Comparison of ENCODE assay signal across 15 cellular contexts in the genomic region with DNA sequence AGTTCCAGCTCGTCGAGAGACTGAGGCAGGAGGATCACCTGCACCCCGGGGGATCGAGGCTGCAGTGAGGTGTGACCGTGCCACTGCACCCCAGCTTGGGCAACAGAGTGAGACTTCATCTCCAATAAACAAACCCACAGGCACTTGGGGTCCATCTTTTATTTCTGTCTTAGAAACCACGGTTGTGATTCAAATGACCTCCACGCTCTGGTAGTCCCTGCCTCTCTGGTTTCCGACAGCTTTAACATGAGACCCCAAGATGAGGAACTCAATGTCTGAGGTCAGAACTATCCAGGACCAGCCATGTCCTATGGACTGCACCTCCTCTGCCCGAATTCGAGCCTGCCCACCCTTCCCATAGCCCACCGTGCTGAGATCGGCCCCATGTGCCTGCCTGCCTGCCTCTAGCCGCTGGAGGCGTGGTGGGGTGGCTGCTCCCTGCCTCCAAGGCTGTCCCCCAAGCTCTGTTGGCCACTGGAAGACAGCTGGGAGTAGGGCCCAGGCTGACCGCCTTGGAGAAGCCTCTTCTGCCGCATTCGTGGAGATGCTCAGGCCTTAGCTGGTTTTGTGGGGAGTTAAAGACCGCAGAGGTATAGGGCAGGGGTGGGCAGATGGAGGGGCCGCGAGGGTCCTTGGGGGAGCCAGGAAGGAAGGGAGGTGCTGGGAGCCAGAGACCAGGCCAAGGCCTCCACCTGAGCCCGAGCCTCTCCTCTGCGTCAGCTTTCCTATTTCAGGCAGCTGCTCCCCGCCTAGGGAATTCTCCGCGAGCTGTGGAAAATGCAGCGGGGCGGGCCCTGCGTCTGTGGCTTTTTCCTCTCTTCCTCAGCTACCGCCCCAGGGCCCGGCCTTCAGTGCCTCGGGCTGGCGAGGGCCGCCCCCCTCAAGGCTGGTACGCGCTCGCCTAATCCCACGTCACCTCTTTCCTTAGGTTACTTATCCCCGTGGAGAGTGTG. TPM values are rescaled to one million over a fixed set of nuclear protein-coding genes. Genes with fewer than 3 reads are reported as not detected.
A peak's percentile ranks its signal among the peaks of the same experiment; 100 is the strongest.
DNase-seq lines count a peak whose midpoint lies in the region; ATAC-seq, FAIRE-seq and TF ChIP-seq lines count a peak whose summit lies in the region.
"Had no signal": no experiment of that assay in that cellular context is flagged by ENCODE, and none has a peak within 500 bp of the region (broad histone marks: within the 10 kb centered on the region; RNA-seq: fewer than 3 reads in every experiment).

No MANE protein-coding gene starts in this region.

- no peak overlapping the region for H2AFZ ChIP-seq in H1 (ENCODE audit: low read length)
- H2AFZ ChIP-seq: PC-9 had no signal

- H3K23me2 ChIP-seq in H1 (ENCODE audit: low read depth, low read length): no peaks in the 10 kb centered on the region

- H2BK12ac ChIP-seq in H1 (ENCODE audit: low read depth, low read length): peak overlapping the region; percentile 80; the same call in 1 of the 2 replicates

- H4K8ac ChIP-seq in H1 (ENCODE audit: extremely low read depth, insufficient read depth, low read length): peak overlapping the region; percentile 57; the same call in 1 of the 2 replicates

- TF ChIP-seq RAD21 in H1 (IDR thresholded peaks at IDR 0.05 in 1 of 2, conservative IDR thresholded peaks at IDR 0.05 in 1 of 2; ENCODE audit: low read depth in 2 of 2, low read length in 2 of 2): no peak

- peaks cover 5 to 17% (median 12%) of the 10 kb centered on the region in 4 experiments for H3K4me1 ChIP-seq in H1 (replicated peaks in 1 of 4; ENCODE audit: control insufficient read depth in 3 of 4, insufficient read depth in 4 of 4, low read length in 3 of 4)
- no peaks in the 10 kb centered on the region for H3K4me1 ChIP-seq in aorta (ENCODE audit: control insufficient read depth in 1 of 2, insufficient read depth in 2 of 2, low read length in 2 of 2)

- no peak overlapping the region for H2AK5ac ChIP-seq in H1 (ENCODE audit: low read depth, low read length)

- no peaks in the 10 kb centered on the region for H3K9me3 Mint-ChIP-seq in natural killer cell treated with Interleukin-12 subunit alpha and Interleukin-12 subunit beta and Interleukin-15 and Interleukin-18, amount 100 ng/mL, for 72 hours
- H3K9me3 Mint-ChIP-seq in natural killer cell (no peaks in the 10 kb centered on the region), nephron (no peaks in the 10 kb centered on the region)
- H3K9me3 Mint-ChIP-seq: activated T-cell treated with anti-CD3 and anti-CD28 coated beads, Interleukin-2, amount 50 U/mL, for 4 hours; stimulated activated naive CD8-positive, alpha-beta T cell treated with anti-CD3 and anti-CD28 coated beads, Interleukin-15, Interleukin-2, amounts not matched to agents 100 ng/mL and 50 ng/mL, for 24 hours had no signal

- peaks cover 2% of the 10 kb centered on the region; the same call in 1 of the 2 replicates for H3K79me1 ChIP-seq in H1 (ENCODE audit: low read depth, low read length)

- TF ChIP-seq EP300 in H1 (IDR thresholded peaks at IDR 0.05; ENCODE audit: borderline replicate concordance in 1 of 2, low read depth in 2 of 2, low read length in 2 of 2): no peak

- H3K18ac ChIP-seq in H1 (ENCODE audit: extremely low read depth, low read length): peak overlapping the region; percentile 19; the same call in 1 of the 2 replicates

- peak; percentile 47 for DNase-seq in natural killer cell treated with Interleukin-12 subunit alpha and Interleukin-12 subunit beta and Interleukin-15 and Interleukin-18, amount 100 ng/mL, for 72 hours (ENCODE audit: low spot score)
- DNase-seq in natural killer cell: no peak
- no peak for DNase-seq in H1 (ENCODE audit: low read depth in 1 of 2, low spot score in 2 of 2)
- no peak for DNase-seq in aorta
- DNase-seq in GM19238 (ENCODE audit: insufficient read length, low spot score): no peak
- no peak for DNase-seq in GM10266 (ENCODE audit: extremely low spot score)
- DNase-seq: activated T-cell treated with anti-CD3 and anti-CD28 coated beads, Interleukin-2, amount 50 U/mL, for 4 hours; central memory CD4-positive, alpha-beta T cell; foreskin fibroblast; NCI-H1694 treated with DMSO at 0.1 percent for 48 hours; ovary; PC-9 had no signal

- H3K4me2 ChIP-seq in H1 (ENCODE audit: insufficient read depth in 1 of 2, low read depth in 2 of 2, low read length in 2 of 2): no peak overlapping the region
- H3K4me2 ChIP-seq: PC-9 had no signal

- TF ChIP-seq POLR2A in H1 (IDR thresholded peaks at IDR 0.05; ENCODE audit: control extremely low read depth in 1 of 2, low read depth in 2 of 2, low read length in 2 of 2): no peak

- ATAC-seq in natural killer cell treated with Interleukin-12 subunit alpha and Interleukin-12 subunit beta and Interleukin-15 and Interleukin-18, amount 100 ng/mL, for 72 hours: no peak
- ATAC-seq in natural killer cell: no peak
- ATAC-seq in aorta (ENCODE audit: low FRiP score): peak; percentile 32
- ATAC-seq in GM18873 (IDR thresholded peaks at IDR 0.05; ENCODE audit: low FRiP score, unreplicated experiment): no peak
- ATAC-seq: activated T-cell treated with anti-CD3 and anti-CD28 coated beads, Interleukin-2, amount 50 U/mL, for 4 hours had no signal

- WGBS in H1 (ENCODE audit: extremely low coverage in 1 of 2, insufficient coverage in 1 of 2, insufficient read length in 1 of 2, insufficient replicate concordance in 2 of 2, low coverage in 1 of 2, low lambda C conversion rate in 2 of 2, missing lambda C conversion rate in 1 of 2), 2 experiments: 92% methylated on average over 36 of the region's 38 CpGs; no CpG with 5 or more reads in 1 of the 2 experiments
- WGBS in aorta, 2 donors: 90 to 91% methylated on average over 36 to 38 of the region's 38 CpGs

- intact Hi-C loops in natural killer cell (cut with micrococcal nuclease): no loop called here
- intact Hi-C loops in aorta (cut with DNase I): loop anchor here in 1 of 2 donors (2.0 kb wide), 1 partner anchor 56 kb away; no protein-coding TSS in a partner anchor

- no peak overlapping the region for H3K4me3 Mint-ChIP-seq in natural killer cell treated with Interleukin-12 subunit alpha and Interleukin-12 subunit beta and Interleukin-15 and Interleukin-18, amount 100 ng/mL, for 72 hours
- no peak overlapping the region for H3K4me3 Mint-ChIP-seq in natural killer cell
- H3K4me3 Mint-ChIP-seq in nephron: no peak overlapping the region
- H3K4me3 Mint-ChIP-seq: activated T-cell treated with anti-CD3 and anti-CD28 coated beads, Interleukin-2, amount 50 U/mL, for 4 hours; stimulated activated naive CD8-positive, alpha-beta T cell treated with anti-CD3 and anti-CD28 coated beads, Interleukin-15, Interleukin-2, amounts not matched to agents 100 ng/mL and 50 ng/mL, for 24 hours had no signal

- H3K9me3 ChIP-seq in H1 (ENCODE audit: insufficient read depth in 2 of 2, low read depth in 1 of 2, low read length in 1 of 2): no peaks in the 10 kb centered on the region
- no peaks in the 10 kb centered on the region for H3K9me3 ChIP-seq in aorta (ENCODE audit: control insufficient read depth, low read length)
- H3K9me3 ChIP-seq: ovary had no signal

- CTCF ChIA-PET in H1 (lab: Charles Lee; ENCODE audit: partially characterized antibody): interaction anchor here (0.5 to 1.1 kb wide), 2 partner anchors 20 to 22 kb away, joined by 3 to 4 read pairs; no protein-coding TSS in a partner anchor

- H3K4me1 Mint-ChIP-seq in natural killer cell treated with Interleukin-12 subunit alpha and Interleukin-12 subunit beta and Interleukin-15 and Interleukin-18, amount 100 ng/mL, for 72 hours (ENCODE audit: low read depth in 2 of 2): peaks cover 0 to 3% of the 10 kb centered on the region in 2 donors
- H3K4me1 Mint-ChIP-seq in natural killer cell (peaks cover 0 to 4% of the 10 kb centered on the region in 2 donors), nephron (peaks cover 43% of the 10 kb centered on the region)

- H3K56ac ChIP-seq in H1 (replicated peaks; ENCODE audit: insufficient read length, low read depth, low read length): no peak overlapping the region

- no peak overlapping the region for H2BK120ac ChIP-seq in H1 (replicated peaks; ENCODE audit: low read depth, low read length)

- TF ChIP-seq CTCF in natural killer cell (IDR thresholded peaks at IDR 0.05) (no peak), H1 (IDR thresholded peaks at IDR 0.05; ENCODE audit: control extremely low read depth in 1 of 3, insufficient read depth in 1 of 3, low read depth in 1 of 3, low read length in 3 of 3) (no peak), nephron (IDR thresholded peaks at IDR 0.05; ENCODE audit: unreplicated experiment in 3 of 3) (no peak), GM10266 (IDR thresholded peaks at IDR 0.05; ENCODE audit: control insufficient read depth, insufficient read depth, low read depth, missing control alignments) (no peak)

- H4K5ac ChIP-seq in H1 (ENCODE audit: insufficient read length, low read depth, low read length): peak overlapping the region; percentile 19

- H3K27ac ChIP-seq in H1 (ENCODE audit: low read depth, low read length): no peak overlapping the region
- H3K27ac ChIP-seq in aorta (ENCODE audit: low read depth in 1 of 2, low read length in 2 of 2): no peak overlapping the region
- H3K27ac ChIP-seq: ovary, PC-9 had no signal

- H3K4ac ChIP-seq in H1 (replicated peaks; ENCODE audit: insufficient read length, low read depth, low read length): no peak overlapping the region

- H3K23ac ChIP-seq in H1 (ENCODE audit: insufficient read length): no peak overlapping the region

- H3K4me3 ChIP-seq in H1 (ENCODE audit: extremely low read depth in 1 of 4, insufficient read depth in 2 of 4, low read depth in 3 of 4, low read length in 4 of 4): no peak overlapping the region
- H3K4me3 ChIP-seq in aorta (ENCODE audit: low read length in 2 of 2): no peak overlapping the region
- H3K4me3 ChIP-seq: ovary, PC-9 had no signal

- H3K14ac ChIP-seq in H1 (ENCODE audit: insufficient read length): no peak overlapping the region

- H3K36me3 ChIP-seq in H1 (ENCODE audit: control insufficient read depth in 2 of 4, insufficient read depth in 4 of 4, low read length in 3 of 4): no peaks in the 10 kb centered on the region
- H3K36me3 ChIP-seq in aorta (ENCODE audit: control insufficient read depth in 1 of 2, insufficient read depth in 2 of 2, low read length in 1 of 2): no peaks in the 10 kb centered on the region
- H3K36me3 ChIP-seq: ovary had no signal

- peaks cover 0 to 7% of the 10 kb centered on the region in 2 donors for H3K27me3 Mint-ChIP-seq in natural killer cell treated with Interleukin-12 subunit alpha and Interleukin-12 subunit beta and Interleukin-15 and Interleukin-18, amount 100 ng/mL, for 72 hours
- H3K27me3 Mint-ChIP-seq in natural killer cell (ENCODE audit: low read depth in 2 of 2) (peaks cover 0 to 6% of the 10 kb centered on the region in 2 donors), nephron (ENCODE audit: low read depth) (no peaks in the 10 kb centered on the region)
- H3K27me3 Mint-ChIP-seq: stimulated activated naive CD8-positive, alpha-beta T cell treated with anti-CD3 and anti-CD28 coated beads, Interleukin-15, Interleukin-2, amounts not matched to agents 100 ng/mL and 50 ng/mL, for 24 hours had no signal

- FAIRE-seq in H1 (lab: Jason Lieb, UNC): no peak

- H2BK15ac ChIP-seq in H1 (ENCODE audit: low read length): peak overlapping the region; percentile 83

- H4K20me1 ChIP-seq in H1 (replicated peaks in 1 of 2; ENCODE audit: control insufficient read depth in 1 of 2, insufficient read depth in 2 of 2, low read length in 2 of 2): no peaks in the 10 kb centered on the region

- peak overlapping the region; percentile 52 for H4K91ac ChIP-seq in H1 (replicated peaks; ENCODE audit: insufficient read length, low read length)

- H3K27me3 ChIP-seq in H1 (replicated peaks in 1 of 4; ENCODE audit: control insufficient read depth in 3 of 4, extremely low read depth in 1 of 4, insufficient read depth in 3 of 4, low read length in 3 of 4) (no peaks in the 10 kb centered on the region), aorta (ENCODE audit: control insufficient read depth in 1 of 2, insufficient read depth in 2 of 2, low read length in 1 of 2) (no peaks in the 10 kb centered on the region)
- H3K27me3 ChIP-seq: ovary had no signal

- POLR2A ChIA-PET in H1 (lab: Charles Lee; ENCODE audit: partially characterized antibody): interaction anchor here (0.9 to 3.2 kb wide), 3 partner anchors 61 to 68 kb away, joined by 3 to 15 read pairs (median 4); no protein-coding TSS in a partner anchor

- no peak overlapping the region for H3K27ac Mint-ChIP-seq in natural killer cell treated with Interleukin-12 subunit alpha and Interleukin-12 subunit beta and Interleukin-15 and Interleukin-18, amount 100 ng/mL, for 72 hours
- no peak overlapping the region for H3K27ac Mint-ChIP-seq in natural killer cell
- peak overlapping the region; percentile 35 to 74 (median 69) for H3K27ac Mint-ChIP-seq in nephron
- H3K27ac Mint-ChIP-seq: stimulated activated naive CD8-positive, alpha-beta T cell treated with anti-CD3 and anti-CD28 coated beads, Interleukin-15, Interleukin-2, amounts not matched to agents 100 ng/mL and 50 ng/mL, for 24 hours had no signal

- no peak overlapping the region for H2BK5ac ChIP-seq in H1 (ENCODE audit: low read depth, low read length)

- no peaks in the 10 kb centered on the region for H3K36me3 Mint-ChIP-seq in natural killer cell treated with Interleukin-12 subunit alpha and Interleukin-12 subunit beta and Interleukin-15 and Interleukin-18, amount 100 ng/mL, for 72 hours
- H3K36me3 Mint-ChIP-seq in natural killer cell: no peaks in the 10 kb centered on the region
- no peaks in the 10 kb centered on the region for H3K36me3 Mint-ChIP-seq in nephron (ENCODE audit: low read depth)

- no peak overlapping the region for H2BK20ac ChIP-seq in H1 (ENCODE audit: low read length)

- no peak overlapping the region for H3K9ac ChIP-seq in H1 (replicated peaks in 1 of 4; ENCODE audit: extremely low read depth in 1 of 4, low read depth in 3 of 4, low read length in 3 of 4)

- no peaks in the 10 kb centered on the region for H3K79me2 ChIP-seq in H1 (ENCODE audit: control insufficient read depth in 1 of 2, insufficient read depth in 2 of 2, low read length in 2 of 2)

RNA-seq across cellular contexts. Expression of a gene that starts 6.9 kb away (rescaled TPM):
- 10 to 100 TPM; 32.6 to 63.7 TPM for total RNA-seq in natural killer cell treated with Interleukin-12 subunit alpha and Interleukin-12 subunit beta and Interleukin-15 and Interleukin-18, amount 100 ng/mL, for 72 hours
- total RNA-seq in natural killer cell (10 to 100 TPM; 12.9 to 18.6 (median 15.9) TPM), aorta (10 to 100 TPM; 15.4 to 25.1 TPM)
- total RNA-seq in H1 (2021; fragmentation: NEBNext Ultra II Directional; extraction: Animal tissue kit (Norgen Biotek cat#: 25700)): 68.1 and 69.7 TPM in 2 replicates
- polyA plus RNA-seq in H1 (2011; rRNA removed) (38.4 and 60.6 TPM in 2 replicates), aorta (10 to 100 TPM; 11.5 to 14.9 TPM)
- polyA plus RNA-seq in H1 (2011; cell fraction: cytosol; rRNA removed): 56.9 TPM
- 76.4 TPM for polyA plus RNA-seq in H1 (2011; cell fraction: nucleus; rRNA removed)
- 42.0 to 58.2 TPM (median 56.5 TPM) in 4 replicates for polyA plus RNA-seq in H1 (2012, experiment 1 of 2)
- polyA plus RNA-seq in H1 (2012, experiment 2 of 2): 44.3 TPM
- 35.2 TPM for polyA plus RNA-seq in H1 (2013, experiment 1 of 2)
- 36.8 TPM for polyA plus RNA-seq in H1 (2013, experiment 2 of 2)
- 22.2 and 24.4 TPM in 2 replicates for polyA minus RNA-seq in H1 (2011; rRNA and poly(A)+ RNA removed)
- polyA minus RNA-seq in H1 (2011; cell fraction: cytosol; rRNA and poly(A)+ RNA removed): 25.7 TPM
- 26.3 TPM for polyA minus RNA-seq in H1 (2011; cell fraction: nucleus; rRNA and poly(A)+ RNA removed)

RNA-seq across cellular contexts. Expression of a gene that starts 35.4 kb away (rescaled TPM):
- total RNA-seq in natural killer cell treated with Interleukin-12 subunit alpha and Interleukin-12 subunit beta and Interleukin-15 and Interleukin-18, amount 100 ng/mL, for 72 hours: 10 to 100 TPM; 33.5 to 41.1 TPM
- total RNA-seq in natural killer cell (10 to 100 TPM; 26.2 to 30.8 (median 30.2) TPM), aorta (100 to 1,000 TPM; 119 to 181 TPM)
- 159 and 179 TPM in 2 replicates for total RNA-seq in H1 (2021; fragmentation: NEBNext Ultra II Directional; extraction: Animal tissue kit (Norgen Biotek cat#: 25700))
- polyA plus RNA-seq in H1 (2011; rRNA removed) (not detected in 2 replicates), aorta (not detected)
- polyA plus RNA-seq in H1 (2011; cell fraction: cytosol; rRNA removed): not detected
- polyA plus RNA-seq in H1 (2011; cell fraction: nucleus; rRNA removed): not detected
- polyA plus RNA-seq in H1 (2012, experiment 1 of 2): not detected in 4 replicates
- polyA plus RNA-seq in H1 (2012, experiment 2 of 2): not detected
- not detected for polyA plus RNA-seq in H1 (2013, experiment 1 of 2)
- polyA plus RNA-seq in H1 (2013, experiment 2 of 2): not detected
- polyA minus RNA-seq in H1 (2011; rRNA and poly(A)+ RNA removed): under 0.01 TPM in 2 replicates
- polyA minus RNA-seq in H1 (2011; cell fraction: cytosol; rRNA and poly(A)+ RNA removed): 3,004 TPM
- under 0.01 TPM for polyA minus RNA-seq in H1 (2011; cell fraction: nucleus; rRNA and poly(A)+ RNA removed)
- polyA plus RNA-seq: ovary had no signal

Comparison
In these comparisons a context has a peak if more than half of its experiments do, and no peak if none do; other contexts are left out.
1. H3K27ac Mint-ChIP-seq: peak in nephron (3 of 3); none in natural killer cell treated with Interleukin-12 subunit alpha and Interleukin-12 subunit beta and Interleukin-15 and Interleukin-18, amount 100 ng/mL, for 72 hours (0 of 2) and natural killer cell (0 of 2).